In the genomic region with DNA sequence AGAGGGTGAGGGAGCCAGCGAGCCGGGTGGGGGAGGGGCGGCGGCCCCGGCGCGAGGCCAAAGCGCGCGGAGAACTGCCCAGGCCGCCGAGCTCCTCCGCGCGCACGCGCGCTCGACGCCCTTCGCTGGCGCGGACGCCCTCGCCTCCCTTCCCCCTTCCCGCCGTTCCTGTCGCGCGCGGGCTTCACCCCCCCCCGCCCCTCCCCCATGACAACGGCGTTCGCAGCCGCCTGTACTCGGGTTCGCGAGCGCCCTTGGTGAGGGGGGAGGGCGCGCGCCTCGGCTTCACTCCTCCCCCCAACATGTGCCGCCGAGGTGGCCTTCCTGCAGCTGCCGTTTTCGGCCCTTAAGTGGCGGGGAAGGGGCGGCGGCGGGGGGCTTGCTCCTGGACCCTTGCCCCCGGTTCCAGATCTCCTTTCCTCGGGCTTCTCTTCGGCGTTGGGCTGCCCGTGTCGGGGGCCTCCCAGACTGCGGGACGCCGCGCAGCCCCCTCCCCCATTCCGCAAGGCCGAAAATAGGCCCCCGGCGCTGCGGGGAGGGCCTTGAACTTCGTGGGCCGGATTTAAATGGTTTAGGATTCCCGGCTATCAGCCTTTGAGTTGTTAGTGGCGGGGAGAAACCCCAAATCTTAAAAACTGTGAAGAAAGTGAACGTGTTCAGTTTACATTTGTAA, we compare ENCODE assay signal across 1 cellular context.
TF ChIP-seq lines count a peak whose summit lies in the region.

No MANE protein-coding gene starts in this region.

TF ChIP-seq in HEK293, 187 proteins besides CTCF, POLR2A, EP300 and RAD21 (continued from another document):
- peak; percentile 45; the same call in 1 of the 2 replicates for TF ChIP-seq ZBTB11 (tag by site-specific recombination; conservative IDR thresholded peaks at IDR 0.05; ENCODE audit: low read depth)
